ENCODE assay signal across 31 cellular contexts in the genomic region with DNA sequence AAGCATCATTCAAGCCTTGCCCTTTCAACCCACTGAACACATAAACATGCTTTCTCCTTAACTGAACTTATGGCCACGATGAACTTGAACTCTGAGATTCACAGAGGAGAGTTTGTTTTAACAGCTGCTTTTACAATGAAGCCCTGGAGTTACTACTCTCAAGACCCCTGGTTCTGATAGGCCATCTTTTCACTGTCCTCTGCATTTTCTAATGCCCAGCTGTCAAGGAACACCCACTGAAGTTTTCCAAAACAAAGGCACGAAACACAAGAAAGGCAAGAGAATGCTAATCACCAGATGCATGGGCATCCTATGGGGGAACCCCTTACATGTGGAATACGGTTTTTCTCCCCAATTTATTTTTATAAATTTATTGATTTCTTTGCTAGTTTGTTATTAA.
"Had no signal": no experiment of that assay in that cellular context is flagged by ENCODE, and none has a peak within 500 bp of the region (broad histone marks: within the 10 kb centered on the region; RNA-seq: fewer than 3 reads in every experiment).

No MANE protein-coding gene starts in this region.

- H3K27me3 Mint-ChIP-seq: memory B cell; naive B cell; natural killer cell treated with Interleukin-12 subunit alpha and Interleukin-12 subunit beta and Interleukin-15 and Interleukin-18, amount 100 ng/mL, for 72 hours had no signal

- H3K79me2 ChIP-seq: hepatocyte had no signal

- H3K4me3 Mint-ChIP-seq: immature natural killer cell; memory B cell; natural killer cell treated with Interleukin-12 subunit alpha and Interleukin-12 subunit beta and Interleukin-15 and Interleukin-18, amount 100 ng/mL, for 72 hours; stimulated activated memory B cell treated with anti-CD40 and anti-IgM and Interleukin-4, amounts not matched to agents 10 μg/mL and 1 μg/mL and 100 μg/mL, for 72 hours; type B pancreatic cell had no signal

- DNase-seq: dermis blood vessel endothelial cell; effector memory CD4-positive, alpha-beta T cell; foreskin keratinocyte; heart left ventricle; immature natural killer cell; islet precursor cell; kidney glomerular epithelial cell; left colon; mucosa of descending colon; naive B cell; nucleus accumbens; psoas muscle; right cardiac atrium; sigmoid colon; spleen; stimulated activated CD4-positive, alpha-beta T cell treated with anti-CD3 and anti-CD28 coated beads, Interleukin-4, amount 100 ng/mL, for 4 hours; stimulated activated naive CD8-positive, alpha-beta T cell treated with anti-CD3 and anti-CD28 coated beads, Interleukin-15, Interleukin-2, amounts not matched to agents 100 U/mL and 50 U/mL, for 24 hours; substantia nigra; testis; tibial artery had no signal

- H3K27ac Mint-ChIP-seq: immature natural killer cell; memory B cell; naive B cell; natural killer cell treated with Interleukin-12 subunit alpha and Interleukin-12 subunit beta and Interleukin-15 and Interleukin-18, amount 100 ng/mL, for 72 hours; stimulated activated memory B cell treated with anti-CD40 and anti-IgM and Interleukin-4, amounts not matched to agents 10 μg/mL and 1 μg/mL and 100 μg/mL, for 72 hours; type B pancreatic cell had no signal

- H3K9me3 Mint-ChIP-seq: memory B cell; natural killer cell treated with Interleukin-12 subunit alpha and Interleukin-12 subunit beta and Interleukin-15 and Interleukin-18, amount 100 ng/mL, for 72 hours; stimulated activated memory B cell treated with anti-CD40 and anti-IgM and Interleukin-4, amounts not matched to agents 10 μg/mL and 1 μg/mL and 100 μg/mL, for 72 hours had no signal

- H3K27ac ChIP-seq: coronary artery, foreskin keratinocyte, heart left ventricle, hepatocyte, psoas muscle, sigmoid colon, skin epidermis, spleen, testis, tibial artery had no signal

- FAIRE-seq: endothelial cell of umbilical vein had no signal

- H3K4me2 ChIP-seq: hepatocyte had no signal

- H3K4me1 Mint-ChIP-seq: immature natural killer cell; memory B cell; naive B cell; stimulated activated memory B cell treated with anti-CD40 and anti-IgM and Interleukin-4, amounts not matched to agents 10 μg/mL and 1 μg/mL and 100 μg/mL, for 72 hours had no signal

- H2AFZ ChIP-seq: hepatocyte had no signal

- H3K27me3 ChIP-seq: esophagus muscularis mucosa, gastroesophageal sphincter, heart left ventricle, hepatocyte, sigmoid colon, spleen, testis, tibial artery had no signal

- H3K4me1 ChIP-seq: foreskin keratinocyte, psoas muscle, testis had no signal

- H3K9me3 ChIP-seq: esophagus muscularis mucosa, gastroesophageal sphincter, heart left ventricle, mucosa of descending colon, psoas muscle, sigmoid colon, spleen, testis, tibial artery had no signal

- H3K36me3 Mint-ChIP-seq: immature natural killer cell; memory B cell; naive B cell; natural killer cell treated with Interleukin-12 subunit alpha and Interleukin-12 subunit beta and Interleukin-15 and Interleukin-18, amount 100 ng/mL, for 72 hours; stimulated activated memory B cell treated with anti-CD40 and anti-IgM and Interleukin-4, amounts not matched to agents 10 μg/mL and 1 μg/mL and 100 μg/mL, for 72 hours had no signal

- H3K4me3 ChIP-seq: coronary artery, esophagus muscularis mucosa, gastroesophageal sphincter, heart left ventricle, hepatocyte, lung, mucosa of descending colon, psoas muscle, sigmoid colon, skin epidermis, spleen, testis, tibial artery had no signal

- H3K36me3 ChIP-seq: gastroesophageal sphincter, sigmoid colon, tibial artery had no signal
